ENCODE assay signal across 8 cellular contexts in the genomic region with DNA sequence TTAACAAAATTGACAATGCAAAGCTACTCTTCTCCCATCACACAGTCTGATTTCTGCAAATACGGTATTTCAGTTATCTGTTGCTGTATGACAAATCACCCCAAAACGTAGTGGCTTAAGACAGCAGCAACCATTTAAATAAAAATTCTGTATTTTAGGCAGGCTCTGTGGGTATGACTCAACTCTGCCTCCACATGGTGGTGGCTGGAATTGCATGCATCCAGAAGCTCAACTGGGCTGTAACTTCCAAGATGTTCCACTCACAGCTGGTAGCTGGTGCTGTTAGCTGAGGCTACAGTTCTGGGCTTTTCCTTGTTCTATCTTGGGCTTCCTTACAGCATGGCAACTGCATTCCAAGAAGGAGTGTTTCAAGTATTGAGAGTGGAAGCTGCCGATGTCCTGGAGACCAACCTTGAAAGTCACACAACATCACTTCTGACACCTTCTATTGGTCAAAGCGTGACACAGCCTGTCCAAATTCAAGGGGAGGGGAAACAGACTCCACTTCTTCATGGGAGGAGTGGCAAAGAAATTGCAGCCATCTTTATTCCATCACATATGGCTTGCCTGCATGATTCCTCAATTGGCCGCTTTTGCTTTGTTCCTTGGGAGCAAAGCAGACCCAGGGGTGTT. TPM values are rescaled to one million over a fixed set of nuclear protein-coding genes. Genes with fewer than 3 reads are reported as not detected.
DNase-seq lines count a peak whose midpoint lies in the region; ATAC-seq and TF ChIP-seq lines count a peak whose summit lies in the region.

No MANE protein-coding gene starts in this region.

- peak; percentile 78 for TF ChIP-seq RAD21 in Ishikawa (IDR thresholded peaks at IDR 0.05; ENCODE audit: low read depth)

- ATAC-seq in GM18861 (IDR thresholded peaks at IDR 0.05; ENCODE audit: unreplicated experiment) = no peak

- DNase-seq in activated CD4-positive, CD25-positive, alpha-beta regulatory T cell treated with anti-CD3 and anti-CD28 coated beads, Interleukin-2, amount 50 U/mL, for 72 hours = peak; percentile 66
- DNase-seq in colonic mucosa (peak; percentile 57), neural crest cell (ENCODE audit: low read depth, low spot score) (peak; percentile 26), DMS153 (lab: John Stamatoyannopoulos, UW) (no peak), GM19238 (ENCODE audit: insufficient read length, low spot score) (no peak)

- no peak for TF ChIP-seq EP300 in Ishikawa (IDR thresholded peaks at IDR 0.05; ENCODE audit: borderline replicate concordance)

- peaks cover 2% of the 10 kb centered on the region for H3K9me3 Mint-ChIP-seq in neural crest cell

- H3K36me3 Mint-ChIP-seq in neural crest cell (ENCODE audit: low read depth) = peaks cover 3% of the 10 kb centered on the region

- H3K27ac ChIP-seq in C4-2B (no peak overlapping the region), colonic mucosa (no peak overlapping the region)

- H3K27ac Mint-ChIP-seq in neural crest cell (ENCODE audit: unreplicated experiment) = no peak overlapping the region

- H3K4me1 Mint-ChIP-seq in neural crest cell = no peaks in the 10 kb centered on the region

- no peaks in the 10 kb centered on the region for H3K4me1 ChIP-seq in colonic mucosa

- no peaks in the 10 kb centered on the region for H3K27me3 Mint-ChIP-seq in neural crest cell (ENCODE audit: low read depth)

- peak; percentile 96 for TF ChIP-seq CTCF in C4-2B (conservative IDR thresholded peaks at IDR 0.05)
- peak; percentile 95 for TF ChIP-seq CTCF in colonic mucosa (IDR thresholded peaks at IDR 0.05)
- peak; percentile 79 for TF ChIP-seq CTCF in neural crest cell (conservative IDR thresholded peaks at IDR 0.05)

- H3K4me3 Mint-ChIP-seq in neural crest cell = no peak overlapping the region

- H3K4me3 ChIP-seq in colonic mucosa = no peak overlapping the region

- H3K36me3 ChIP-seq in colonic mucosa = no peaks in the 10 kb centered on the region

- no peaks in the 10 kb centered on the region for H3K9me3 ChIP-seq in colonic mucosa

- no peak overlapping the region for H3K9ac ChIP-seq in colonic mucosa (ENCODE audit: low read depth in 2 of 2, low read length in 2 of 2)

- intact Hi-C loops in colonic mucosa (cut with DNase I) = no loop called here

- H3K27me3 ChIP-seq in colonic mucosa = no peaks in the 10 kb centered on the region

TF ChIP-seq in Ishikawa, 13 proteins besides CTCF, POLR2A, EP300 and RAD21:
- TF ChIP-seq YY1 (IDR thresholded peaks at IDR 0.05; ENCODE audit: low read depth) = no peak
- TF ChIP-seq TAF1 (IDR thresholded peaks at IDR 0.05; ENCODE audit: low read depth) = no peak
- TF ChIP-seq TEAD4 (IDR thresholded peaks at IDR 0.05) = no peak
- no peak for TF ChIP-seq CREB1 (IDR thresholded peaks at IDR 0.05; ENCODE audit: low read depth)

RNA-seq across cellular contexts. Expression of gene TULP1, which starts 39.7 kb away (rescaled TPM):
- not detected for total RNA-seq in colonic mucosa
- not detected in 2 replicates for total RNA-seq in neural crest cell

RNA-seq across cellular contexts. Expression of gene TEAD3, which starts 55.5 kb away (rescaled TPM):
- total RNA-seq in colonic mucosa = 10 to 100 TPM; 24.5 to 38.4 TPM
- total RNA-seq in neural crest cell = 18.0 and 19.2 TPM in 2 replicates

Comparison
In these comparisons a context has a peak if more than half of its experiments do, and no peak if none do; other contexts are left out.
1. DNase-seq: peak in activated CD4-positive, CD25-positive, alpha-beta regulatory T cell treated with anti-CD3 and anti-CD28 coated beads, Interleukin-2, amount 50 U/mL, for 72 hours (single experiment), colonic mucosa (single experiment) and neural crest cell (single experiment); none in DMS153 (single experiment) and GM19238 (single experiment).
2. Peak in every context shown above with its lines, with median percentiles within 50 percentile points of each other: CTCF ChIP-seq.